20 cellular contexts compared by ENCODE assay signal in the genomic region with DNA sequence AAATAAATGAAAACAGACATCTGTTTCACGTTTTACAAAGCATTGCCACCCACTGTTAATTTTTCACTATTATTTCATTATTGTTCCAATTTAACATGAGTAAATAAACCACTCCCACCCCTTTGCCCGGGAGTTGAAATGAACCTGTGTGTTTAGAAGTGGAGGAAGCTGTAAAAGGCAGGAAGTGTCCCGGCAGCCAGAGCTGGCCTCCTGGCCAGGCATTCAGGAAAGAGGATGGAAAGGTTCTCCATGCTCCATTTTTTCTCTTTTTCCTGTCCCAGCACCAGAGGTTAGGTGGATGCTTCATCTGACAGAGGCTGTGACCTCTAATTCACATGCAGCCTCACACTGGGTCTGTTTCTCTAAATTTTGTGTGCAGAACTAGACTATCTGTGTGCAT. TPM values are rescaled to one million over a fixed set of nuclear protein-coding genes. Genes with fewer than 3 reads are reported as not detected.
A peak's percentile ranks its signal among the peaks of the same experiment; 100 is the strongest.
DNase-seq lines count a peak whose midpoint lies in the region; ATAC-seq and TF ChIP-seq lines count a peak whose summit lies in the region.
"Had no signal": no experiment of that assay in that cellular context is flagged by ENCODE, and none has a peak within 500 bp of the region (broad histone marks: within the 10 kb centered on the region; RNA-seq: fewer than 3 reads in every experiment).

No MANE protein-coding gene starts in this region.

- H3K4me3 ChIP-seq in astrocyte of the cerebellum (ENCODE audit: low read depth, low read length) (no peak overlapping the region), mucosa of descending colon (no peak overlapping the region), upper lobe of left lung (no peak overlapping the region)
- H3K4me3 ChIP-seq: ascending aorta, K562, lower lobe of right lung, vagina had no signal

- TF ChIP-seq CTCF in astrocyte of the cerebellum (IDR thresholded peaks at IDR 0.05; ENCODE audit: low read depth, low read length, missing control alignments) (no peak), mucosa of descending colon (IDR thresholded peaks at IDR 0.05) (no peak), upper lobe of left lung (IDR thresholded peaks at IDR 0.05) (no peak)

- H3K36me3 ChIP-seq in mucosa of descending colon (ENCODE audit: low read depth) (no peaks in the 10 kb centered on the region), upper lobe of left lung (no peaks in the 10 kb centered on the region)
- H3K36me3 ChIP-seq: ascending aorta, lower lobe of right lung, vagina had no signal

- TF ChIP-seq EP300 in upper lobe of left lung (IDR thresholded peaks at IDR 0.05): no peak

- no peaks in the 10 kb centered on the region for H3K27me3 ChIP-seq in upper lobe of left lung
- H3K27me3 ChIP-seq: ascending aorta, vagina had no signal

- WGBS in upper lobe of left lung, 2 donors: 15 to 17% methylated on average over 3 of the region's 3 CpGs

- ATAC-seq in mucosa of descending colon (peak; percentile 46), upper lobe of left lung (ENCODE audit: low FRiP score in 2 of 2) (no peak), HG03135 (IDR thresholded peaks at IDR 0.05; ENCODE audit: unreplicated experiment) (no peak)
- ATAC-seq: K562; naive thymus-derived CD4-positive, alpha-beta T cell had no signal

- TF ChIP-seq POLR2A in upper lobe of left lung (IDR thresholded peaks at IDR 0.05): no peak

- H3K9me3 ChIP-seq in mucosa of descending colon (no peaks in the 10 kb centered on the region), upper lobe of left lung (no peaks in the 10 kb centered on the region)
- H3K9me3 ChIP-seq: ascending aorta, lower lobe of right lung, vagina had no signal

- DNase-seq in DMS53 treated with DMSO at 0.1 percent for 48 hours (lab: John Stamatoyannopoulos, UW; ENCODE audit: unreplicated experiment) (peak; percentile 6), NCI-H2081 treated with DMSO at 0.1 percent for 48 hours (lab: John Stamatoyannopoulos, UW) (peak; percentile 49), astrocyte of the cerebellum (ENCODE audit: low read depth) (peak; percentile 11), mucosa of descending colon (peak; percentile 49 to 68 (median 60)), upper lobe of left lung (no peak), glomerular visceral epithelial cell (ENCODE audit: extremely low spot score) (no peak)
- DNase-seq: activated CD4-positive, alpha-beta T cell treated with anti-CD3 and anti-CD28 coated beads, Interleukin-2, amount 10 ng/mL, durations not matched to agents 7 days and 5 days; activated naive CD4-positive, alpha-beta T cell; H7; lower lobe of right lung; naive thymus-derived CD4-positive, alpha-beta T cell; NK-92 treated with Interleukin-12 subunit alpha and Interleukin-12 subunit beta, amount 100 ng/mL, for 24 hours; posterior cingulate gyrus; RPMI8226; stimulated activated CD4-positive, alpha-beta T cell treated with anti-CD3 and anti-CD28 coated beads, Interleukin-2, amount 100 ng/mL, for 48 hours had no signal

- in situ Hi-C loops in astrocyte of the cerebellum (cut with HindIII; ENCODE audit: low sequenced_read_pairs): no loop called here

- intact Hi-C loops in mucosa of descending colon (cut with DNase I, micrococcal nuclease): loop anchor here in 1 of 2 donors (10.0 kb wide), 1 partner anchor 52 kb away; the partner anchor contains the start of gene LNX1

- peaks cover 20% of the 10 kb centered on the region for H3K4me1 ChIP-seq in mucosa of descending colon (ENCODE audit: low read depth)
- peaks cover 8 to 21% (median 14%) of the 10 kb centered on the region in 4 donors for H3K4me1 ChIP-seq in upper lobe of left lung
- H3K4me1 ChIP-seq: ascending aorta had no signal

- H3K27ac ChIP-seq in upper lobe of left lung: peak overlapping the region in 2 of 4 donors; percentile 43 to 49
- H3K27ac ChIP-seq: ascending aorta, HL-60, lower lobe of right lung, vagina had no signal

RNA-seq across cellular contexts. Expression of gene LNX1, which starts 55.5 kb away (rescaled TPM):
- total RNA-seq in mucosa of descending colon (10 to 100 TPM in 2 of 3 donors, 1 to 10 TPM in 1; 8.2 to 24.3 (median 23.2) TPM), upper lobe of left lung (1 to 10 TPM; 2.7 to 7.3 (median 4.3) TPM)
- total RNA-seq: activated CD4-positive, alpha-beta T cell treated with anti-CD3 and anti-CD28 coated beads, Interleukin-2, amount 10 ng/mL, durations not matched to agents 7 days and 5 days; naive thymus-derived CD4-positive, alpha-beta T cell had no signal

Comparison
In these comparisons a context has a peak if more than half of its experiments do, and no peak if none do; other contexts are left out.
1. DNase-seq: peak in DMS53 treated with DMSO at 0.1 percent for 48 hours (single experiment), NCI-H2081 treated with DMSO at 0.1 percent for 48 hours (single experiment), astrocyte of the cerebellum (single experiment) and mucosa of descending colon (3 of 3); none in upper lobe of left lung (0 of 2) and glomerular visceral epithelial cell (single experiment).